ENCODE assay signal across 8 cellular contexts in the genomic region with DNA sequence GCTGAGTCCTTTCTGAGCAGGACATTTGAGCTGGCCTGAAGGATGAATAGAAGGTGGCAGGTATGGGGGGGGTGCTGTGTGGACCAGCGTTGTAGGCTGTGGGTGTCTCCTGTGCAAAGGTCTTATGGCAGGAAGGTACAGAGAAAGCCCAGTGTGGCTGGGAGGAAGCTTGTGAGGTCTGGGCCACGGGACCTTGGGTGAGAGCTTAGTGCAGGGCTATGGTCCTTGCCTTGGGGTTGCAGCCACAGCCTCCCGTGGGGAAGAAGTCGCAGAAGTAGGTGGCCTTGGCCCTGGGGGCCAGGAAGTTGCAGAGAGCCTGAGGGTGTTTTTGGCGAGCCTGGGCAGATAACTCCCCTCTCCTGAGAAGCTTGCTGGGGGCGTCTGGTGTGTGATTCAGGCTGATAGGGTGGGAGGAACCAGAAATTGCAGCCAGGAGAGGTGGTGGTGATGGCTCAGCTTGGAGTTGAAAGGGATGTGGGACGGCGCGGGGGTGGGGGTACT. TPM values are rescaled to one million over a fixed set of nuclear protein-coding genes. Genes with fewer than 3 reads are reported as not detected.
DNase-seq lines count a peak whose midpoint lies in the region; ATAC-seq and TF ChIP-seq lines count a peak whose summit lies in the region.

No MANE protein-coding gene starts in this region.

- CTCF ChIA-PET in CD8-positive, alpha-beta T cell (lab: Charles Lee): interaction anchor here (0.9 kb wide), 1 partner anchor 106 kb away, joined by 3 read pairs; no protein-coding TSS in a partner anchor

- H3K9ac ChIP-seq in Loucy (ENCODE audit: low read depth, low read length, poor library complexity, severe bottlenecking): peak overlapping the region; percentile 96

- H2AFZ ChIP-seq in Loucy (ENCODE audit: low read length): no peak overlapping the region

- peaks cover 33% of the 10 kb centered on the region for H3K4me1 ChIP-seq in CD8-positive, alpha-beta T cell (ENCODE audit: insufficient read depth, low read length)
- H3K4me1 ChIP-seq in Loucy (ENCODE audit: insufficient read depth, low read length, poor library complexity, severe bottlenecking) (peaks cover 33% of the 10 kb centered on the region), thoracic aorta (ENCODE audit: control insufficient read depth in 1 of 2, low read depth in 2 of 2) (peaks cover 20 to 63% of the 10 kb centered on the region in 2 donors)

- TF ChIP-seq CTCF in CD8-positive, alpha-beta T cell (IDR thresholded peaks at IDR 0.05): no peak
- TF ChIP-seq CTCF in Loucy (conservative IDR thresholded peaks at IDR 0.05; ENCODE audit: low read length) (no peak), astrocyte of the cerebellum (IDR thresholded peaks at IDR 0.05; ENCODE audit: low read depth, low read length, missing control alignments) (no peak), thoracic aorta (IDR thresholded peaks at IDR 0.05) (no peak)

- H3K4me2 ChIP-seq in Loucy (ENCODE audit: low read depth, low read length, poor library complexity, severe bottlenecking): peak overlapping the region; percentile 90

- POLR2A ChIA-PET in CD8-positive, alpha-beta T cell (lab: Charles Lee): interaction anchor here (0.8 kb wide), 1 partner anchor 67 kb away, joined by 3 read pairs; no protein-coding TSS in a partner anchor

- no peaks in the 10 kb centered on the region for H3K9me3 ChIP-seq in CD8-positive, alpha-beta T cell (ENCODE audit: low read length)
- H3K9me3 ChIP-seq in Loucy (ENCODE audit: insufficient read depth, low read depth, low read length): no peaks in the 10 kb centered on the region
- no peaks in the 10 kb centered on the region for H3K9me3 ChIP-seq in thoracic aorta

- H3K9me3 Mint-ChIP-seq in CD8-positive, alpha-beta T cell: no peaks in the 10 kb centered on the region

- H3K27me3 ChIP-seq in CD8-positive, alpha-beta T cell (ENCODE audit: insufficient read depth, low read length): peaks cover 19% of the 10 kb centered on the region
- H3K27me3 ChIP-seq in Loucy (ENCODE audit: insufficient read depth, low read length, poor library complexity, severe bottlenecking): peaks cover 4% of the 10 kb centered on the region
- no peaks in the 10 kb centered on the region for H3K27me3 ChIP-seq in thoracic aorta (replicated peaks; ENCODE audit: insufficient read depth)

- no peak overlapping the region for H3K27ac ChIP-seq in CD8-positive, alpha-beta T cell (ENCODE audit: low read depth, low read length)
- H3K27ac ChIP-seq in thoracic aorta: peak overlapping the region; percentile 52 to 60

- H3K27ac Mint-ChIP-seq in CD8-positive, alpha-beta T cell: no peak overlapping the region

- intact Hi-C loops in CD8-positive, alpha-beta T cell (cut with DNase I, micrococcal nuclease): loop anchor here in 1 of 2 experiments (5.0 kb wide), 1 partner anchor 813 kb away; no protein-coding TSS in a partner anchor

- H4K20me1 ChIP-seq in Loucy (ENCODE audit: insufficient read depth, low read length, poor library complexity, severe bottlenecking): peaks cover 48% of the 10 kb centered on the region

- H3K36me3 ChIP-seq in CD8-positive, alpha-beta T cell (ENCODE audit: insufficient read depth, low read length): no peaks in the 10 kb centered on the region
- H3K36me3 ChIP-seq in Loucy (ENCODE audit: insufficient read depth, low read length) (no peaks in the 10 kb centered on the region), thoracic aorta (no peaks in the 10 kb centered on the region)

- H3K4me1 Mint-ChIP-seq in CD8-positive, alpha-beta T cell (ENCODE audit: low read depth): peaks cover 20% of the 10 kb centered on the region

- ATAC-seq in CD8-positive, alpha-beta T cell: no peak
- ATAC-seq in thoracic aorta (ENCODE audit: insufficient number of reproducible peaks, low FRiP score, low read depth) (peak; percentile 4), HG03280 (IDR thresholded peaks at IDR 0.05; ENCODE audit: unreplicated experiment) (no peak)

- peak in 1 of 7 experiments; percentile 14 for DNase-seq in CD8-positive, alpha-beta T cell
- DNase-seq in astrocyte of the cerebellum (ENCODE audit: low read depth): no peak
- DNase-seq in kidney tubule cell (ENCODE audit: low spot score): peak; percentile 40
- DNase-seq in thoracic aorta (ENCODE audit: low spot score): peak; percentile 26
- no peak for DNase-seq in NCI-H345 treated with DMSO at 0.1 percent for 48 hours (lab: John Stamatoyannopoulos, UW; ENCODE audit: unreplicated experiment)
- DNase-seq in HT-29 (ENCODE audit: low spot score): no peak

- no peaks in the 10 kb centered on the region for H3K36me3 Mint-ChIP-seq in CD8-positive, alpha-beta T cell

- no peak overlapping the region for H3K4me3 ChIP-seq in CD8-positive, alpha-beta T cell (ENCODE audit: low read depth, low read length)
- H3K4me3 ChIP-seq in Loucy (ENCODE audit: low read length, poor library complexity, severe bottlenecking) (peak overlapping the region; percentile 81), astrocyte of the cerebellum (ENCODE audit: low read depth, low read length) (peak overlapping the region; percentile 83), thoracic aorta (peak overlapping the region; percentile 89)

- peaks cover 80% of the 10 kb centered on the region for H3K79me2 ChIP-seq in Loucy (ENCODE audit: insufficient read depth, low read length)

- H3F3A ChIP-seq in Loucy (ENCODE audit: low read depth): peaks cover 4% of the 10 kb centered on the region; the same call in 1 of the 2 replicates

- H3K9me2 ChIP-seq in Loucy (replicated peaks; ENCODE audit: low read depth, low read length): no peaks in the 10 kb centered on the region

- peak overlapping the region; percentile 74 for H3K4me3 Mint-ChIP-seq in CD8-positive, alpha-beta T cell

- in situ Hi-C loops in astrocyte of the cerebellum (cut with HindIII; ENCODE audit: low sequenced_read_pairs): loop anchor here (5.0 kb wide), 1 partner anchor 72 kb away; no protein-coding TSS in a partner anchor

- peaks cover 17% of the 10 kb centered on the region for H3K27me3 Mint-ChIP-seq in CD8-positive, alpha-beta T cell (ENCODE audit: low read depth)

RNA-seq across cellular contexts. Expression of gene FSCN1, which starts 3.0 kb away (rescaled TPM):
- total RNA-seq in CD8-positive, alpha-beta T cell: 1 to 10 TPM; 7.5 to 8.0 TPM
- total RNA-seq in thoracic aorta: 10 to 100 TPM; 35.7 to 69.6 TPM
- 2.0 and 3.8 TPM in 2 replicates for total RNA-seq in HT-29 (2014; rRNA removed; shearing (Covaris generic))

Comparison
In these comparisons a context has a peak if more than half of its experiments do, and no peak if none do; other contexts are left out.
1. DNase-seq: peak in kidney tubule cell (single experiment) and thoracic aorta (single experiment); none in astrocyte of the cerebellum (single experiment), NCI-H345 treated with DMSO at 0.1 percent for 48 hours (single experiment) and HT-29 (single experiment).